ENCODE assay signal across 2 cellular contexts in the genomic region with DNA sequence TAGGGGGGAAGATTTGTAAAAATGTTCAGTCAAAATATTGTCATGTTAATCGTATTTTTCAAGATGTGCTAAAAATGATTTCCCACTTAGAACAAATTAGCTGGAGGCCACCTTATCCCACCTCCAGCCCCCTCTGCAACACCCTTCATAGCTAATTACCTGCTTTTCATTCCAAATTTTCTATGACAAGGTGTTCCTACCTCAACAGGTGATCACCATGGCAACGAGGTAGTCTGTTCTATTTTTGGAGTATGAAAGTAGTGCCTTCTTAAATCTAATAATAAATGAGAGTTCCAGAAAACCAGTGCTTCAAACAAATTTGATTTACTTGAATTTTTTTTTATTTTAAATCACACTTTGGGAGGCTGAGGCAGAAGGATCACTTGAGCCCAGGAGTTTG.
TF ChIP-seq lines count a peak whose summit lies in the region.

No MANE protein-coding gene starts in this region.

TF ChIP-seq in GM23338, 12 proteins besides CTCF, POLR2A, EP300 and RAD21 (continued from another document):
- TF ChIP-seq, protein P1, sequence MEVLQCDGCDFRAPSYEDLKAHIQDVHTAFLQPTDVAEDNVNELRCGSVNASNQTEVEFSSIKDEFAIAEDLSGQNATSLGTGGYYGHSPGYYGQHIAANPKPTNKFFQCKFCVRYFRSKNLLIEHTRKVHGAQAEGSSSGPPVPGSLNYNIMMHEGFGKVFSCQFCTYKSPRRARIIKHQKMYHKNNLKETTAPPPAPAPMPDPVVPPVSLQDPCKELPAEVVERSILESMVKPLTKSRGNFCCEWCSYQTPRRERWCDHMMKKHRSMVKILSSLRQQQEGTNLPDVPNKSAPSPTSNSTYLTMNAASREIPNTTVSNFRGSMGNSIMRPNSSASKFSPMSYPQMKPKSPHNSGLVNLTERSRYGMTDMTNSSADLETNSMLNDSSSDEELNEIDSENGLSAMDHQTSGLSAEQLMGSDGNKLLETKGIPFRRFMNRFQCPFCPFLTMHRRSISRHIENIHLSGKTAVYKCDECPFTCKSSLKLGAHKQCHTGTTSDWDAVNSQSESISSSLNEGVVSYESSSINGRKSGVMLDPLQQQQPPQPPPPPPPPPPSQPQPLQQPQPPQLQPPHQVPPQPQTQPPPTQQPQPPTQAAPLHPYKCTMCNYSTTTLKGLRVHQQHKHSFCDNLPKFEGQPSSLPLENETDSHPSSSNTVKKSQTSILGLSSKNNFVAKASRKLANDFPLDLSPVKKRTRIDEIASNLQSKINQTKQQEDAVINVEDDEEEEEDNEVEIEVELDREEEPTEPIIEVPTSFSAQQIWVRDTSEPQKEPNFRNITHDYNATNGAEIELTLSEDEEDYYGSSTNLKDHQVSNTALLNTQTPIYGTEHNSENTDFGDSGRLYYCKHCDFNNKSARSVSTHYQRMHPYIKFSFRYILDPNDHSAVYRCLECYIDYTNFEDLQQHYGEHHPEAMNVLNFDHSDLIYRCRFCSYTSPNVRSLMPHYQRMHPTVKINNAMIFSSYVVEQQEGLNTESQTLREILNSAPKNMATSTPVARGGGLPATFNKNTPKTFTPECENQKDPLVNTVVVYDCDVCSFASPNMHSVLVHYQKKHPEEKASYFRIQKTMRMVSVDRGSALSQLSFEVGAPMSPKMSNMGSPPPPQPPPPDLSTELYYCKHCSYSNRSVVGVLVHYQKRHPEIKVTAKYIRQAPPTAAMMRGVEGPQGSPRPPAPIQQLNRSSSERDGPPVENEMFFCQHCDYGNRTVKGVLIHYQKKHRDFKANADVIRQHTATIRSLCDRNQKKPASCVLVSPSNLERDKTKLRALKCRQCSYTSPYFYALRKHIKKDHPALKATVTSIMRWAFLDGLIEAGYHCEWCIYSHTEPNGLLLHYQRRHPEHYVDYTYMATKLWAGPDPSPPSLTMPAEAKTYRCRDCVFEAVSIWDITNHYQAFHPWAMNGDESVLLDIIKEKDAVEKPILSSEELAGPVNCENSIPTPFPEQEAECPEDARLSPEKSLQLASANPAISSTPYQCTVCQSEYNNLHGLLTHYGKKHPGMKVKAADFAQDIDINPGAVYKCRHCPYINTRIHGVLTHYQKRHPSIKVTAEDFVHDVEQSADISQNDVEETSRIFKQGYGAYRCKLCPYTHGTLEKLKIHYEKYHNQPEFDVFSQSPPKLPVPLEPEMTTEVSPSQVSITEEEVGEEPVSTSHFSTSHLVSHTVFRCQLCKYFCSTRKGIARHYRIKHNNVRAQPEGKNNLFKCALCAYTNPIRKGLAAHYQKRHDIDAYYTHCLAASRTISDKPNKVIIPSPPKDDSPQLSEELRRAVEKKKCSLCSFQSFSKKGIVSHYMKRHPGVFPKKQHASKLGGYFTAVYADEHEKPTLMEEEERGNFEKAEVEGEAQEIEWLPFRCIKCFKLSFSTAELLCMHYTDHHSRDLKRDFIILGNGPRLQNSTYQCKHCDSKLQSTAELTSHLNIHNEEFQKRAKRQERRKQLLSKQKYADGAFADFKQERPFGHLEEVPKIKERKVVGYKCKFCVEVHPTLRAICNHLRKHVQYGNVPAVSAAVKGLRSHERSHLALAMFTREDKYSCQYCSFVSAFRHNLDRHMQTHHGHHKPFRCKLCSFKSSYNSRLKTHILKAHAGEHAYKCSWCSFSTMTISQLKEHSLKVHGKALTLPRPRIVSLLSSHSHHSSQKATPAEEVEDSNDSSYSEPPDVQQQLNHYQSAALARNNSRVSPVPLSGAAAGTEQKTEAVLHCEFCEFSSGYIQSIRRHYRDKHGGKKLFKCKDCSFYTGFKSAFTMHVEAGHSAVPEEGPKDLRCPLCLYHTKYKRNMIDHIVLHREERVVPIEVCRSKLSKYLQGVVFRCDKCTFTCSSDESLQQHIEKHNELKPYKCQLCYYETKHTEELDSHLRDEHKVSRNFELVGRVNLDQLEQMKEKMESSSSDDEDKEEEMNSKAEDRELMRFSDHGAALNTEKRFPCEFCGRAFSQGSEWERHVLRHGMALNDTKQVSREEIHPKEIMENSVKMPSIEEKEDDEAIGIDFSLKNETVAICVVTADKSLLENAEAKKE (CRISPR knock-in tag; IDR thresholded peaks at IDR 0.05) = no peak

TF ChIP-seq in GM12878, 131 proteins besides CTCF, POLR2A, EP300 and RAD21 (continued from another document):
- TF ChIP-seq, protein P2, sequence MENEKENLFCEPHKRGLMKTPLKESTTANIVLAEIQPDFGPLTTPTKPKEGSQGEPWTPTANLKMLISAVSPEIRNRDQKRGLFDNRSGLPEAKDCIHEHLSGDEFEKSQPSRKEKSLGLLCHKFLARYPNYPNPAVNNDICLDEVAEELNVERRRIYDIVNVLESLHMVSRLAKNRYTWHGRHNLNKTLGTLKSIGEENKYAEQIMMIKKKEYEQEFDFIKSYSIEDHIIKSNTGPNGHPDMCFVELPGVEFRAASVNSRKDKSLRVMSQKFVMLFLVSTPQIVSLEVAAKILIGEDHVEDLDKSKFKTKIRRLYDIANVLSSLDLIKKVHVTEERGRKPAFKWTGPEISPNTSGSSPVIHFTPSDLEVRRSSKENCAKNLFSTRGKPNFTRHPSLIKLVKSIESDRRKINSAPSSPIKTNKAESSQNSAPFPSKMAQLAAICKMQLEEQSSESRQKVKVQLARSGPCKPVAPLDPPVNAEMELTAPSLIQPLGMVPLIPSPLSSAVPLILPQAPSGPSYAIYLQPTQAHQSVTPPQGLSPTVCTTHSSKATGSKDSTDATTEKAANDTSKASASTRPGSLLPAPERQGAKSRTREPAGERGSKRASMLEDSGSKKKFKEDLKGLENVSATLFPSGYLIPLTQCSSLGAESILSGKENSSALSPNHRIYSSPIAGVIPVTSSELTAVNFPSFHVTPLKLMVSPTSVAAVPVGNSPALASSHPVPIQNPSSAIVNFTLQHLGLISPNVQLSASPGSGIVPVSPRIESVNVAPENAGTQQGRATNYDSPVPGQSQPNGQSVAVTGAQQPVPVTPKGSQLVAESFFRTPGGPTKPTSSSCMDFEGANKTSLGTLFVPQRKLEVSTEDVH (IDR thresholded peaks at IDR 0.05; ENCODE audit: low read depth, partially characterized antibody) = no peak
- TF ChIP-seq MTA2 (IDR thresholded peaks at IDR 0.05; ENCODE audit: low read depth) = no peak
- TF ChIP-seq POLR2AphosphoS5 (IDR thresholded peaks at IDR 0.05; ENCODE audit: low read length) = no peak
- no peak for TF ChIP-seq EED (IDR thresholded peaks at IDR 0.05; ENCODE audit: low read depth)
- no peak for TF ChIP-seq TAF1 (IDR thresholded peaks at IDR 0.05; ENCODE audit: borderline replicate concordance, low read depth, low read length)
- TF ChIP-seq CHD4 (IDR thresholded peaks at IDR 0.05) = no peak
- TF ChIP-seq, protein P3, sequence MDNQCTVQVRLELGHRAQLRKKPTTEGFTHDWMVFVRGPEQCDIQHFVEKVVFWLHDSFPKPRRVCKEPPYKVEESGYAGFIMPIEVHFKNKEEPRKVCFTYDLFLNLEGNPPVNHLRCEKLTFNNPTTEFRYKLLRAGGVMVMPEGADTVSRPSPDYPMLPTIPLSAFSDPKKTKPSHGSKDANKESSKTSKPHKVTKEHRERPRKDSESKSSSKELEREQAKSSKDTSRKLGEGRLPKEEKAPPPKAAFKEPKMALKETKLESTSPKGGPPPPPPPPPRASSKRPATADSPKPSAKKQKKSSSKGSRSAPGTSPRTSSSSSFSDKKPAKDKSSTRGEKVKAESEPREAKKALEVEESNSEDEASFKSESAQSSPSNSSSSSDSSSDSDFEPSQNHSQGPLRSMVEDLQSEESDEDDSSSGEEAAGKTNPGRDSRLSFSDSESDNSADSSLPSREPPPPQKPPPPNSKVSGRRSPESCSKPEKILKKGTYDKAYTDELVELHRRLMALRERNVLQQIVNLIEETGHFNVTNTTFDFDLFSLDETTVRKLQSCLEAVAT (IDR thresholded peaks at IDR 0.05) = no peak
- TF ChIP-seq RUNX3 (IDR thresholded peaks at IDR 0.05; ENCODE audit: low read length) = no peak
